In the genomic region with DNA sequence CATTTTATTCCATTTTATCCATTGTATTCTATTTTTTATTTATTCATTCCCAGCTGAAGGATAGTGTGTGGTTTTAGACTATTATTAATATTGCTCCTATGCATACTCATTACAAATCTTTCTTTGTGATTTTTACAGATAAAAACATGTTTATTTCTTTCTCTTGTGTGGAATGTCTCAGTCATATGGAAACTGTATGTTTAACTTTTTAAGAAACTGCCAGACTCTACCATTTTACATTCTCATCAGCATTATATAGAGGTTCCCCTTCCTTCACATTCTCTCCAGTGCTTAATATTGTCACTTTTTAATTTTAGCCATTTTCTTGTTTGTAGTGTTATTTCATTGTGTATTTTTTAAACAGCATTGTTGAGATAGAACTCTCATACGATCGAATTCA, we compare ENCODE assay signal across 10 cellular contexts. TPM values are rescaled to one million over a fixed set of nuclear protein-coding genes. Genes with fewer than 3 reads are reported as not detected.
DNase-seq lines count a peak whose midpoint lies in the region; ATAC-seq and TF ChIP-seq lines count a peak whose summit lies in the region.
"Had no signal": no experiment of that assay in that cellular context is flagged by ENCODE, and none has a peak within 500 bp of the region (broad histone marks: within the 10 kb centered on the region; RNA-seq: fewer than 3 reads in every experiment).

No MANE protein-coding gene starts in this region.

- H2BK15ac ChIP-seq in IMR-90 (ENCODE audit: low read depth, low read length) = no peak overlapping the region
- H2BK15ac ChIP-seq in mesenchymal stem cell (ENCODE audit: low read depth, poor library complexity, severe bottlenecking) = no peak overlapping the region

- dilution Hi-C loops in IMR-90 (cut with HindIII; ENCODE audit: low sequenced_read_pairs, unreplicated experiment) = no loop called here

- H2BK120ac ChIP-seq in IMR-90 (ENCODE audit: low read depth, low read length) = no peak overlapping the region
- no peak overlapping the region for H2BK120ac ChIP-seq in mesenchymal stem cell (ENCODE audit: low read depth, low read length)

- H2AK5ac ChIP-seq in IMR-90 (ENCODE audit: low read depth, low read length) = no peak overlapping the region
- no peak overlapping the region for H2AK5ac ChIP-seq in mesenchymal stem cell (ENCODE audit: low read length, severe bottlenecking)

- H3K4me1 Mint-ChIP-seq in stimulated activated naive B cell treated with anti-CD40 and anti-IgM and Interleukin-4, amounts not matched to agents 10 μg/mL and 1 μg/mL and 100 μg/mL, for 72 hours = peaks cover 4 to 17% of the 10 kb centered on the region in 2 donors

- peaks cover 9 to 10% of the 10 kb centered on the region in 2 donors for H3K36me3 Mint-ChIP-seq in stimulated activated naive B cell treated with anti-CD40 and anti-IgM and Interleukin-4, amounts not matched to agents 10 μg/mL and 1 μg/mL and 100 μg/mL, for 72 hours

- H3K23ac ChIP-seq in IMR-90 (ENCODE audit: low read depth, low read length) (peak overlapping the region; percentile 90; the same call in 1 of the 2 replicates), mesenchymal stem cell (ENCODE audit: low read length in 2 of 2) (no peak overlapping the region)

- no peak for TF ChIP-seq RAD21 in IMR-90 (IDR thresholded peaks at IDR 0.05; ENCODE audit: low read length)

- no peaks in the 10 kb centered on the region for H3K9me3 Mint-ChIP-seq in stimulated activated naive B cell treated with anti-CD40 and anti-IgM and Interleukin-4, amounts not matched to agents 10 μg/mL and 1 μg/mL and 100 μg/mL, for 72 hours

- peaks cover 18% of the 10 kb centered on the region for H3K9me1 ChIP-seq in IMR-90 (ENCODE audit: insufficient read depth, low read length)

- H3K27ac Mint-ChIP-seq in stimulated activated naive B cell treated with anti-CD40 and anti-IgM and Interleukin-4, amounts not matched to agents 10 μg/mL and 1 μg/mL and 100 μg/mL, for 72 hours = peak overlapping the region; percentile 0
- H3K27ac Mint-ChIP-seq: T-helper 17 cell had no signal

- peak overlapping the region; percentile 34 for H2BK5ac ChIP-seq in IMR-90 (ENCODE audit: low read depth, low read length, poor library complexity, severe bottlenecking)
- no peak overlapping the region for H2BK5ac ChIP-seq in mesenchymal stem cell (ENCODE audit: low read depth, low read length, poor library complexity, severe bottlenecking)

- H3K4ac ChIP-seq in IMR-90 (ENCODE audit: low read depth, low read length) (peak overlapping the region; percentile 10; the same call in 1 of the 2 replicates), mesenchymal stem cell (ENCODE audit: low read depth in 1 of 2, low read length in 2 of 2) (no peak overlapping the region)

- H3K56ac ChIP-seq in IMR-90 (ENCODE audit: extremely low read depth, insufficient read depth, low read length) = peak overlapping the region; percentile 36

- no peak overlapping the region for H3K4me3 Mint-ChIP-seq in stimulated activated naive B cell treated with anti-CD40 and anti-IgM and Interleukin-4, amounts not matched to agents 10 μg/mL and 1 μg/mL and 100 μg/mL, for 72 hours
- H3K4me3 Mint-ChIP-seq: T-helper 17 cell had no signal

- H3K27ac ChIP-seq in IMR-90 (ENCODE audit: insufficient read depth, low read length) (no peak overlapping the region; the same call in 1 of the 2 replicates), cingulate gyrus (ENCODE audit: low read depth, low read length) (peak overlapping the region; percentile 51), mesenchymal stem cell (ENCODE audit: low read length, poor library complexity, severe bottlenecking) (no peak overlapping the region)

- WGBS in IMR-90 (ENCODE audit: extremely low coverage in 2 of 2, insufficient read length in 1 of 2), 2 experiments = no CpG with 5 or more reads among the region's 2 CpGs
- WGBS in mesenchymal stem cell = 71% methylated on average over 2 of the region's 2 CpGs

- H3K4me3 ChIP-seq in IMR-90 (ENCODE audit: insufficient read depth, low read depth, low read length) (0 out of 2 replicates have a peak overlapping the region, but pooled peaks have one; percentile 17), mesenchymal stem cell (ENCODE audit: insufficient read depth in 1 of 2, low read depth in 1 of 2, low read length in 2 of 2) (peak overlapping the region in 1 of 2 experiments; percentile 71)

- H2BK20ac ChIP-seq in IMR-90 (ENCODE audit: low read depth, low read length) = no peak overlapping the region

- H2AFZ ChIP-seq in IMR-90 (replicated peaks; ENCODE audit: low read length, poor library complexity) (no peak overlapping the region), mesenchymal stem cell (ENCODE audit: low read depth, low read length) (no peak overlapping the region)

- H3K9ac ChIP-seq in IMR-90 (ENCODE audit: low read depth, low read length) = no peak overlapping the region
- peak overlapping the region; percentile 92 for H3K9ac ChIP-seq in mesenchymal stem cell (ENCODE audit: low read length)

- POLR2A ChIA-PET in IMR-90 (lab: Charles Lee; ENCODE audit: unreplicated experiment) = no interaction called here

- no peak for TF ChIP-seq POLR2A in IMR-90 (IDR thresholded peaks at IDR 0.05; ENCODE audit: low read depth, low read length)

- no peak overlapping the region for H2BK12ac ChIP-seq in mesenchymal stem cell (ENCODE audit: low read length in 2 of 2)

- H3K4me1 ChIP-seq in IMR-90 (ENCODE audit: control insufficient read depth, insufficient read depth, low read length) (peaks cover 9% of the 10 kb centered on the region), mesenchymal stem cell (ENCODE audit: control insufficient read depth, insufficient read depth, low read depth, low read length) (peaks cover 7% of the 10 kb centered on the region)

- DNase-seq in IMR-90 (no peak), mesenchymal stem cell (no peak), middle frontal gyrus (ENCODE audit: extremely low spot score, low spot score) (no peak)
- DNase-seq in stimulated activated naive B cell treated with anti-CD40 and anti-IgM and Interleukin-4, amounts not matched to agents 10 μg/mL and 1 μg/mL and 100 μg/mL, for 72 hours = no peak
- DNase-seq: activated CD4-positive, alpha-beta T cell treated with anti-CD3 and anti-CD28 coated beads, Interleukin-2, amount 50 U/mL, for 1 hour; NCI-H526 treated with DMSO at 0.1 percent for 48 hours; T-helper 17 cell had no signal

- H3K18ac ChIP-seq in IMR-90 (ENCODE audit: low read depth, low read length) = no peak overlapping the region
- H3K18ac ChIP-seq in mesenchymal stem cell (ENCODE audit: low read depth in 1 of 2, low read length in 2 of 2) = no peak overlapping the region

- peaks cover 47% of the 10 kb centered on the region for H4K20me1 ChIP-seq in IMR-90 (ENCODE audit: insufficient read depth, low read length)

- TF ChIP-seq CTCF in IMR-90 (conservative IDR thresholded peaks at IDR 0.05; ENCODE audit: low read depth, low read length) = no peak

- H3K27me3 Mint-ChIP-seq in stimulated activated naive B cell treated with anti-CD40 and anti-IgM and Interleukin-4, amounts not matched to agents 10 μg/mL and 1 μg/mL and 100 μg/mL, for 72 hours = no peaks in the 10 kb centered on the region
- H3K27me3 Mint-ChIP-seq: T-helper 17 cell had no signal

- H3K27me3 ChIP-seq in IMR-90 (ENCODE audit: control insufficient read depth, insufficient read depth, low read length) = no peaks in the 10 kb centered on the region
- no peaks in the 10 kb centered on the region for H3K27me3 ChIP-seq in mesenchymal stem cell (ENCODE audit: control insufficient read depth in 1 of 2, insufficient read depth in 1 of 2, low read length in 2 of 2)

- intact Hi-C loops in IMR-90 (cut with micrococcal nuclease) = loop anchor here (2.0 kb wide), 1 partner anchor 27 kb away; a partner anchor contains a TSS

- in situ Hi-C loops in IMR-90 (cut with MboI; ENCODE audit: low sequenced_read_pairs) = no loop called here

- H4K5ac ChIP-seq in IMR-90 (ENCODE audit: low read depth, low read length) = no peak overlapping the region

- H3K4me2 ChIP-seq in IMR-90 (ENCODE audit: low read depth, low read length) (peak overlapping the region; percentile 62), mesenchymal stem cell (ENCODE audit: low read length, poor library complexity, severe bottlenecking) (no peak overlapping the region)

- H3K79me1 ChIP-seq in IMR-90 (ENCODE audit: low read depth in 1 of 2, low read length in 2 of 2) (peaks cover 19 to 77% of the 10 kb centered on the region in 2 experiments), mesenchymal stem cell (replicated peaks; ENCODE audit: low read length, poor library complexity, severe bottlenecking) (no peaks in the 10 kb centered on the region)

- CTCF ChIA-PET in IMR-90 (lab: Yijun Ruan, JAX) = no interaction called here

- H3K14ac ChIP-seq in IMR-90 (replicated peaks; ENCODE audit: low read depth, low read length) (peak overlapping the region; percentile 82; the same call in 1 of the 2 replicates), mesenchymal stem cell (ENCODE audit: low read length in 2 of 2) (no peak overlapping the region)

- H2AK9ac ChIP-seq in IMR-90 (replicated peaks; ENCODE audit: low read depth, low read length, poor library complexity) = no peak overlapping the region

- ATAC-seq in IMR-90 (ENCODE audit: low read depth) (no peak), GM18867 (IDR thresholded peaks at IDR 0.05; ENCODE audit: unreplicated experiment) (no peak), HG03045 (IDR thresholded peaks at IDR 0.05; ENCODE audit: unreplicated experiment) (no peak)
- no peak for ATAC-seq in stimulated activated naive B cell treated with anti-CD40 and anti-IgM and Interleukin-4, amounts not matched to agents 10 μg/mL and 1 μg/mL and 100 μg/mL, for 72 hours (replicated peaks)
- ATAC-seq: T-helper 17 cell had no signal

- H4K91ac ChIP-seq in IMR-90 (ENCODE audit: insufficient read depth, low read depth, low read length) (no peak overlapping the region; the same call in 1 of the 2 replicates), mesenchymal stem cell (ENCODE audit: low read length) (no peak overlapping the region)

- H3K9me3 ChIP-seq in IMR-90 (ENCODE audit: control insufficient read depth, insufficient read depth, low read length) (no peaks in the 10 kb centered on the region), mesenchymal stem cell (ENCODE audit: control insufficient read depth, low read length) (no peaks in the 10 kb centered on the region)

- H4K8ac ChIP-seq in IMR-90 (ENCODE audit: low read depth in 2 of 2, low read length in 2 of 2) (0 out of 4 replicates have a peak overlapping the region, but pooled peaks of 1 of the 2 experiments have one; percentile 47), mesenchymal stem cell (ENCODE audit: low read length) (no peak overlapping the region)

- H3K36me3 ChIP-seq in IMR-90 (ENCODE audit: control insufficient read depth, insufficient read depth, low read length) (peaks cover 6% of the 10 kb centered on the region), mesenchymal stem cell (ENCODE audit: control insufficient read depth in 1 of 2, insufficient read depth in 2 of 2, low read depth in 1 of 2, low read length in 2 of 2) (peaks cover 4 to 6% of the 10 kb centered on the region in 2 experiments)

- no TSS peak for BruUV-seq in IMR-90 (replicated peaks; lab: Mats Ljungman, UMichigan)

TF ChIP-seq in IMR-90, 13 proteins besides CTCF, POLR2A, EP300 and RAD21:
- TF ChIP-seq FOS (IDR thresholded peaks at IDR 0.05; ENCODE audit: low read depth, low read length) = no peak

RNA-seq across cellular contexts. Expression of a gene that starts 26.7 kb away (rescaled TPM):
- 40.1 and 63.0 TPM in 2 replicates for total RNA-seq in IMR-90 (2012; rRNA removed)
- polyA plus RNA-seq in IMR-90 (2012; rRNA removed) = 14.4 and 17.7 TPM in 2 replicates
- polyA plus RNA-seq in IMR-90 (2012; cell fraction: cytosol; rRNA removed) = 3.1 and 6.7 TPM in 2 replicates
- polyA plus RNA-seq in IMR-90 (2012; cell fraction: nucleus; rRNA removed; ENCODE audit: low replicate concordance) = 2.4 and 16.7 TPM in 2 replicates
- 10.3 TPM for polyA plus RNA-seq in mesenchymal stem cell (2013, experiment 1 of 2)
- 10.7 TPM for polyA plus RNA-seq in mesenchymal stem cell (2013, experiment 2 of 2)
